Comparison of ENCODE assay signal across 12 cellular contexts in genomic region chr20:49851234-49851755, GRCh38. TPM values are rescaled to one million over a fixed set of nuclear protein-coding genes. Genes with fewer than 3 reads are reported as not detected.
DNase-seq lines count a peak whose midpoint lies in the region; ATAC-seq lines count a peak whose summit lies in the region.
"Had no signal": no experiment of that assay in that cellular context is flagged by ENCODE, and none has a peak within 500 bp of the region (broad histone marks: within the 10 kb centered on the region; RNA-seq: fewer than 3 reads in every experiment).

No MANE protein-coding gene starts in this region.

- intact Hi-C loops in Right ventricle myocardium inferior (cut with DNase I) (loop anchor here (2.0 to 10.0 kb wide), 3 partner anchors 60 to 516 kb away; no protein-coding TSS in a partner anchor), cardiac septum (cut with DNase I) (no loop called here), Right ventricle myocardium superior (cut with DNase I) (no loop called here)

- peak; percentile 43 for ATAC-seq in Right ventricle myocardium inferior
- peak; percentile 75 for ATAC-seq in Right ventricle myocardium superior (ENCODE audit: poor library complexity)
- ATAC-seq in GM18909 (IDR thresholded peaks at IDR 0.05; ENCODE audit: poor library complexity, unreplicated experiment), result no peak

- DNase-seq in Right ventricle myocardium inferior (ENCODE audit: missing footprints), result no peak
- no peak for DNase-seq in cardiac septum (ENCODE audit: low spot score)
- DNase-seq in Right ventricle myocardium superior, result no peak
- peak; percentile 92 for DNase-seq in pons (ENCODE audit: low spot score)
- no peak for DNase-seq in activated CD4-positive, CD25-positive, alpha-beta regulatory T cell treated with anti-CD3 and anti-CD28 coated beads, Interleukin-2, amount 50 U/mL, for 72 hours
- no peak for DNase-seq in RKO (ENCODE audit: low spot score)
- DNase-seq in activated CD4-positive, alpha-beta T cell treated with anti-CD3 and anti-CD28 coated beads for 48 hours, result no peak
- DNase-seq: islet precursor cell, Kasumi-1, NCI-H2029 treated with DMSO at 0.1 percent for 48 hours, transverse colon had no signal

RNA-seq across cellular contexts. Expression of gene SLC9A8, which starts 38.7 kb away (rescaled TPM):
- total RNA-seq in Right ventricle myocardium inferior (4.7 TPM), cardiac septum (7.2 TPM), Right ventricle myocardium superior (5.1 TPM)
